2 cellular contexts compared by ENCODE assay signal in the genomic region with DNA sequence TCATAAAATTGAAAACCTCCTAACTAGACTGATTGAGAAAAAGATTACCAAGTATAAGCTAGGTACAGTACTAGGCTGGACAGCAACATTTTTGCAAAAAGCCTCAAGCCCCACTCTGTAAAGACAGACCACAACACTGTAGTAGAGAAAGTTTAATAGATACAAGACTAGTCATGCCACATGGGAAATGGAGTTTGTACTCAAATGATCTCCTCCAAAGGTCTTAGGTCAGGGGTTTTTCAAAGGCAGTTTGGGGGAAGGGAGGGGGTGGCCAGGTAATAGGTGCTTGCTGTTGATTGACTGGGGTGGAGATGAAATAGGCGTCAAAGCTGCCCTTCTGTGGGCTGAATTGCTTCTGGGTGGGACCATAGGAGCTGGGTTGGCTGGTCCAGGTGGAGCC.
TF ChIP-seq lines count a peak whose summit lies in the region.

No MANE protein-coding gene starts in this region.

TF ChIP-seq in liver, 16 proteins besides CTCF, POLR2A, EP300 and RAD21:
- TF ChIP-seq HNF4A (conservative IDR thresholded peaks at IDR 0.05), result peak in 1 of 2 donors; percentile 24
- no peak for TF ChIP-seq YY1 (IDR thresholded peaks at IDR 0.05)
- TF ChIP-seq, protein P1, sequence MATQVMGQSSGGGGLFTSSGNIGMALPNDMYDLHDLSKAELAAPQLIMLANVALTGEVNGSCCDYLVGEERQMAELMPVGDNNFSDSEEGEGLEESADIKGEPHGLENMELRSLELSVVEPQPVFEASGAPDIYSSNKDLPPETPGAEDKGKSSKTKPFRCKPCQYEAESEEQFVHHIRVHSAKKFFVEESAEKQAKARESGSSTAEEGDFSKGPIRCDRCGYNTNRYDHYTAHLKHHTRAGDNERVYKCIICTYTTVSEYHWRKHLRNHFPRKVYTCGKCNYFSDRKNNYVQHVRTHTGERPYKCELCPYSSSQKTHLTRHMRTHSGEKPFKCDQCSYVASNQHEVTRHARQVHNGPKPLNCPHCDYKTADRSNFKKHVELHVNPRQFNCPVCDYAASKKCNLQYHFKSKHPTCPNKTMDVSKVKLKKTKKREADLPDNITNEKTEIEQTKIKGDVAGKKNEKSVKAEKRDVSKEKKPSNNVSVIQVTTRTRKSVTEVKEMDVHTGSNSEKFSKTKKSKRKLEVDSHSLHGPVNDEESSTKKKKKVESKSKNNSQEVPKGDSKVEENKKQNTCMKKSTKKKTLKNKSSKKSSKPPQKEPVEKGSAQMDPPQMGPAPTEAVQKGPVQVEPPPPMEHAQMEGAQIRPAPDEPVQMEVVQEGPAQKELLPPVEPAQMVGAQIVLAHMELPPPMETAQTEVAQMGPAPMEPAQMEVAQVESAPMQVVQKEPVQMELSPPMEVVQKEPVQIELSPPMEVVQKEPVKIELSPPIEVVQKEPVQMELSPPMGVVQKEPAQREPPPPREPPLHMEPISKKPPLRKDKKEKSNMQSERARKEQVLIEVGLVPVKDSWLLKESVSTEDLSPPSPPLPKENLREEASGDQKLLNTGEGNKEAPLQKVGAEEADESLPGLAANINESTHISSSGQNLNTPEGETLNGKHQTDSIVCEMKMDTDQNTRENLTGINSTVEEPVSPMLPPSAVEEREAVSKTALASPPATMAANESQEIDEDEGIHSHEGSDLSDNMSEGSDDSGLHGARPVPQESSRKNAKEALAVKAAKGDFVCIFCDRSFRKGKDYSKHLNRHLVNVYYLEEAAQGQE (IDR thresholded peaks at IDR 0.05), result peak; percentile 45
- TF ChIP-seq FOXA1 (IDR thresholded peaks at IDR 0.05), result no peak
- TF ChIP-seq RXRA (IDR thresholded peaks at IDR 0.05), result peak; percentile 32 to 68
- TF ChIP-seq JUND (IDR thresholded peaks at IDR 0.05), result no peak

TF ChIP-seq in HepG2, 621 proteins besides CTCF, POLR2A, EP300 and RAD21:
- TF ChIP-seq, protein P2, sequence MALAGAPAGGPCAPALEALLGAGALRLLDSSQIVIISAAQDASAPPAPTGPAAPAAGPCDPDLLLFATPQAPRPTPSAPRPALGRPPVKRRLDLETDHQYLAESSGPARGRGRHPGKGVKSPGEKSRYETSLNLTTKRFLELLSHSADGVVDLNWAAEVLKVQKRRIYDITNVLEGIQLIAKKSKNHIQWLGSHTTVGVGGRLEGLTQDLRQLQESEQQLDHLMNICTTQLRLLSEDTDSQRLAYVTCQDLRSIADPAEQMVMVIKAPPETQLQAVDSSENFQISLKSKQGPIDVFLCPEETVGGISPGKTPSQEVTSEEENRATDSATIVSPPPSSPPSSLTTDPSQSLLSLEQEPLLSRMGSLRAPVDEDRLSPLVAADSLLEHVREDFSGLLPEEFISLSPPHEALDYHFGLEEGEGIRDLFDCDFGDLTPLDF (CRISPR knock-in tag; IDR thresholded peaks at IDR 0.05), result no peak
- TF ChIP-seq, protein P3, sequence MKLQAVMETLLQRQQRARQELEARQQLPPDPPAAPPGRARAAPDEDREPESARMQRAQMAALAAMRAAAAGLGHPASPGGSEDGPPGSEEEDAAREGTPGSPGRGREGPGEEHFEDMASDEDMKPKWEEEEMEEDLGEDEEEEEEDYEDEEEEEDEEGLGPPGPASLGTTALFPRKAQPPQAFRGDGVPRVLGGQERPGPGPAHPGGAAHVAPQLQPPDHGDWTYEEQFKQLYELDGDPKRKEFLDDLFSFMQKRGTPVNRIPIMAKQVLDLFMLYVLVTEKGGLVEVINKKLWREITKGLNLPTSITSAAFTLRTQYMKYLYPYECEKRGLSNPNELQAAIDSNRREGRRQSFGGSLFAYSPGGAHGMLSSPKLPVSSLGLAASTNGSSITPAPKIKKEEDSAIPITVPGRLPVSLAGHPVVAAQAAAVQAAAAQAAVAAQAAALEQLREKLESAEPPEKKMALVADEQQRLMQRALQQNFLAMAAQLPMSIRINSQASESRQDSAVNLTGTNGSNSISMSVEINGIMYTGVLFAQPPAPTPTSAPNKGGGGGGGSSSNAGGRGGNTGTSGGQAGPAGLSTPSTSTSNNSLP (IDR thresholded peaks at IDR 0.05; ENCODE audit: low read depth, low read length), result no peak
- TF ChIP-seq, protein P4, sequence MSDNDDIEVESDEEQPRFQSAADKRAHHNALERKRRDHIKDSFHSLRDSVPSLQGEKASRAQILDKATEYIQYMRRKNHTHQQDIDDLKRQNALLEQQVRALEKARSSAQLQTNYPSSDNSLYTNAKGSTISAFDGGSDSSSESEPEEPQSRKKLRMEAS (IDR thresholded peaks at IDR 0.05), result no peak
- TF ChIP-seq ZNF20 (CRISPR knock-in tag; IDR thresholded peaks at IDR 0.05) (no peak), ZNF496 (CRISPR knock-in tag; IDR thresholded peaks at IDR 0.05; ENCODE audit: insufficient replicate concordance) (no peak), MAF1 (CRISPR knock-in tag; IDR thresholded peaks at IDR 0.05; ENCODE audit: borderline replicate concordance) (no peak), CREB1 (IDR thresholded peaks at IDR 0.05) (no peak), CREB1 (CRISPR knock-in tag; IDR thresholded peaks at IDR 0.05) (no peak), ZNF501 (CRISPR knock-in tag; IDR thresholded peaks at IDR 0.05) (no peak), KDM5B (CRISPR knock-in tag; IDR thresholded peaks at IDR 0.05; ENCODE audit: borderline replicate concordance) (no peak), ZNF598 (CRISPR knock-in tag; IDR thresholded peaks at IDR 0.05; ENCODE audit: borderline replicate concordance) (no peak), ZNF335 (CRISPR knock-in tag; IDR thresholded peaks at IDR 0.05) (no peak), ZNF547 (CRISPR knock-in tag; IDR thresholded peaks at IDR 0.05) (no peak), ZNF720 (CRISPR knock-in tag; IDR thresholded peaks at IDR 0.05) (no peak), RARG (CRISPR knock-in tag; IDR thresholded peaks at IDR 0.05; ENCODE audit: low read depth) (no peak)
- TF ChIP-seq, protein P5, sequence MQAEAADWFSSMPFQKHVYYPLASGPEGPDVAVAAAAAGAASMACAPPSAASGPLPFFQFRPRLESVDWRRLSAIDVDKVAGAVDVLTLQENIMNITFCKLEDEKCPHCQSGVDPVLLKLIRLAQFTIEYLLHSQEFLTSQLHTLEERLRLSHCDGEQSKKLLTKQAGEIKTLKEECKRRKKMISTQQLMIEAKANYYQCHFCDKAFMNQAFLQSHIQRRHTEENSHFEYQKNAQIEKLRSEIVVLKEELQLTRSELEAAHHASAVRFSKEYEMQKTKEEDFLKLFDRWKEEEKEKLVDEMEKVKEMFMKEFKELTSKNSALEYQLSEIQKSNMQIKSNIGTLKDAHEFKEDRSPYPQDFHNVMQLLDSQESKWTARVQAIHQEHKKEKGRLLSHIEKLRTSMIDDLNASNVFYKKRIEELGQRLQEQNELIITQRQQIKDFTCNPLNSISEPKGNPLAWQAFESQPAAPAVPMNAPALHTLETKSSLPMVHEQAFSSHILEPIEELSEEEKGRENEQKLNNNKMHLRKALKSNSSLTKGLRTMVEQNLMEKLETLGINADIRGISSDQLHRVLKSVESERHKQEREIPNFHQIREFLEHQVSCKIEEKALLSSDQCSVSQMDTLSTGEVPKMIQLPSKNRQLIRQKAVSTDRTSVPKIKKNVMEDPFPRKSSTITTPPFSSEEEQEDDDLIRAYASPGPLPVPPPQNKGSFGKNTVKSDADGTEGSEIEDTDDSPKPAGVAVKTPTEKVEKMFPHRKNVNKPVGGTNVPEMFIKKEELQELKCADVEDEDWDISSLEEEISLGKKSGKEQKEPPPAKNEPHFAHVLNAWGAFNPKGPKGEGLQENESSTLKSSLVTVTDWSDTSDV (CRISPR knock-in tag; IDR thresholded peaks at IDR 0.05), result no peak
